8 cellular contexts compared by ENCODE assay signal in genomic region chr11:62839050-62840015, GRCh38. TPM values are rescaled to one million over a fixed set of nuclear protein-coding genes. Genes with fewer than 3 reads are reported as not detected.
DNase-seq lines count a peak whose midpoint lies in the region; ATAC-seq and TF ChIP-seq lines count a peak whose summit lies in the region.

TSS of gene WDR74 (minus strand) at chr11:62839590. CDS start at chr11:62839570, 20 bp downstream.

- intact Hi-C loops in activated B cell treated with CpG ODN at 0.5 μM for 24 hours (cut with micrococcal nuclease) = loop anchor here (1.0 to 5.0 kb wide), 6 partner anchors 8 to 282 kb away; partner anchors contain the start of genes EML3, LBHD1, NXF1 and ROM1

- no peaks in the 10 kb centered on the region for H3K9me3 Mint-ChIP-seq in activated B cell treated with CpG ODN at 0.5 μM for 24 hours

- no peak within 1 kb of the TSS for H3K4me3 Mint-ChIP-seq in activated B cell treated with CpG ODN at 0.5 μM for 24 hours

- peaks cover 40% of the 10 kb centered on the region for H3K36me3 Mint-ChIP-seq in activated B cell treated with CpG ODN at 0.5 μM for 24 hours (ENCODE audit: low read depth)

- H3K27me3 Mint-ChIP-seq in activated B cell treated with CpG ODN at 0.5 μM for 24 hours = no peaks in the 10 kb centered on the region

- no peak for TF ChIP-seq CTCF in activated B cell treated with CpG ODN at 0.5 μM for 24 hours (IDR thresholded peaks at IDR 0.05)

- H3K27ac ChIP-seq in caudate nucleus (ENCODE audit: low read depth, low read length) = peak within 1 kb of the TSS; percentile 100

- H3K4me1 Mint-ChIP-seq in activated B cell treated with CpG ODN at 0.5 μM for 24 hours = peaks cover 38% of the 10 kb centered on the region

- CTCF ChIA-PET in activated B cell treated with CpG ODN at 0.5 μM for 24 hours (lab: Charles Lee) = interaction anchor here (0.6 to 2.9 kb wide), 5 partner anchors 17 to 248 kb away, joined by 3 to 28 read pairs (median 3); partner anchors contain the start of genes HNRNPUL2, TMEM179B and TUT1

- DNase-seq in AG08395 (ENCODE audit: low spot score) (peak; percentile 79), NCI-H345 (lab: John Stamatoyannopoulos, UW) (peak; percentile 97), activated B cell treated with CpG ODN at 0.5 μM for 24 hours (peak; percentile 84), caudate nucleus (lab: John Stamatoyannopoulos, UW) (peak; percentile 62 to 97 (median 89)), iris pigment epithelial cell (ENCODE audit: low read depth) (peak; percentile 96)
- DNase-seq in stimulated activated CD4-positive, alpha-beta T cell treated with anti-CD3 and anti-CD28 coated beads, Interleukin-12 subunit alpha, Interleukin-12 subunit beta, amount 100 ng/mL, for 4 hours = peak; percentile 87

- H3K27ac Mint-ChIP-seq in activated B cell treated with CpG ODN at 0.5 μM for 24 hours = no peak within 1 kb of the TSS

- POLR2A ChIA-PET in activated B cell treated with CpG ODN at 0.5 μM for 24 hours (lab: Charles Lee) = interaction anchor here (0.6 to 9.5 kb wide), 38 partner anchors 7 to 1886 kb away, joined by 3 to 597 read pairs (median 23); partner anchors contain the start of genes B3GAT3, BSCL2, C11orf98 and CSKMT

- peak; percentile 55 for ATAC-seq in GM18909 (IDR thresholded peaks at IDR 0.05; ENCODE audit: poor library complexity, unreplicated experiment)
- peak; percentile 50 for ATAC-seq in HG03280 (IDR thresholded peaks at IDR 0.05; ENCODE audit: unreplicated experiment)
- ATAC-seq in activated B cell treated with CpG ODN at 0.5 μM for 24 hours (ENCODE audit: low read depth) = peak; percentile 30

RNA-seq across cellular contexts. Expression of gene WDR74, which starts in this region (rescaled TPM):
- total RNA-seq in activated B cell treated with CpG ODN at 0.5 μM for 24 hours = 95.9 and 124 TPM in 2 replicates

Comparison
In these comparisons a context has a peak if more than half of its experiments do, and no peak if none do; other contexts are left out.
1. Peak in every context shown above with its lines: DNase-seq, ATAC-seq and H3K27ac ChIP-seq.